In genomic region chr1:200228081-200228480, GRCh38 we compare ENCODE assay signal across 20 cellular contexts.
DNase-seq lines count a peak whose midpoint lies in the region; ATAC-seq, FAIRE-seq and TF ChIP-seq lines count a peak whose summit lies in the region.
"Had no signal": no experiment of that assay in that cellular context is flagged by ENCODE, and none has a peak within 500 bp of the region (broad histone marks: within the 10 kb centered on the region; RNA-seq: fewer than 3 reads in every experiment).

No MANE protein-coding gene starts in this region.

- H3K27me3 ChIP-seq in GM23248 (replicated peaks; ENCODE audit: insufficient read depth) (no peaks in the 10 kb centered on the region), endothelial cell of umbilical vein (ENCODE audit: control insufficient read depth in 2 of 2, insufficient read depth in 2 of 2, low read length in 2 of 2) (no peaks in the 10 kb centered on the region)
- H3K27me3 ChIP-seq: MG63 had no signal

- H3K4me1 ChIP-seq in GM23248 (ENCODE audit: insufficient read depth), result peaks cover 66% of the 10 kb centered on the region
- H3K4me1 ChIP-seq in endothelial cell of umbilical vein (ENCODE audit: control insufficient read depth, extremely low read depth, insufficient read depth, low read length), result peaks cover 28% of the 10 kb centered on the region

- H3K9ac ChIP-seq in GM23248, result no peak overlapping the region
- H3K9ac ChIP-seq in endothelial cell of umbilical vein (replicated peaks; ENCODE audit: extremely low read depth, insufficient read depth, low read length), result no peak overlapping the region

- H3K9me3 ChIP-seq in GM23248 (ENCODE audit: low read depth) (no peaks in the 10 kb centered on the region), endothelial cell of umbilical vein (replicated peaks; ENCODE audit: control insufficient read depth, insufficient read depth, low read length) (no peaks in the 10 kb centered on the region)
- H3K9me3 ChIP-seq: A549, MG63 had no signal

- H3K9me1 ChIP-seq in endothelial cell of umbilical vein (replicated peaks; ENCODE audit: control insufficient read depth, extremely low read depth, insufficient read depth, low read length), result no peaks in the 10 kb centered on the region

- DNase-seq in GM23248, result no peak
- DNase-seq in SK-MEL-5 (ENCODE audit: low read depth, low spot score), result peak; percentile 5
- DNase-seq in endothelial cell of umbilical vein (ENCODE audit: low read depth, low spot score), result peak; percentile 67
- peak; percentile 66 to 74 for DNase-seq in lung microvascular endothelial cell (ENCODE audit: low read depth in 2 of 2)
- DNase-seq in cortex of kidney (lab: John Stamatoyannopoulos, UW), result no peak
- no peak for DNase-seq in SW 1271 (lab: John Stamatoyannopoulos, UW)
- DNase-seq: GDM1; MG63; NCI-H1092; NCI-H1436; NCI-H187 treated with DMSO at 0.1 percent for 48 hours; NCI-H524; NCI-H774; NK-92 treated with Interleukin-12 subunit alpha and Interleukin-12 subunit beta, amount 100 ng/mL, for 24 hours; SHP77 treated with DMSO at 0.1 percent for 48 hours had no signal

- dilution Hi-C loops in endothelial cell of umbilical vein (cut with MboI; ENCODE audit: extremely low pct_ligation_motif_present, low sequenced_read_pairs), result no loop called here

- H3K79me2 ChIP-seq in GM23248 (ENCODE audit: insufficient read depth) (no peaks in the 10 kb centered on the region), endothelial cell of umbilical vein (ENCODE audit: control insufficient read depth, insufficient read depth, low read length) (no peaks in the 10 kb centered on the region)

- POLR2A ChIA-PET in endothelial cell of umbilical vein (lab: Charles Lee), result no interaction called here

- 45 to 51% methylated on average over 6 of the region's 6 CpGs for WGBS in GM23248 (ENCODE audit: low coverage in 1 of 2, low lambda C conversion rate in 2 of 2, missing lambda C conversion rate in 2 of 2), 2 experiments

- H2AFZ ChIP-seq in GM23248 (peak overlapping the region; percentile 43), endothelial cell of umbilical vein (ENCODE audit: low read depth, low read length) (peak overlapping the region; percentile 74)

- H3K4me2 ChIP-seq in GM23248 (ENCODE audit: unreplicated experiment) (no peak overlapping the region), endothelial cell of umbilical vein (ENCODE audit: insufficient read depth, low read length) (peak overlapping the region; percentile 70)
- H3K4me2 ChIP-seq: A549 had no signal

- no peak for TF ChIP-seq CTCF in endothelial cell of umbilical vein (IDR thresholded peaks at IDR 0.05; ENCODE audit: extremely low read depth in 1 of 2, insufficient read depth in 1 of 2, low read depth in 1 of 2, low read length in 2 of 2)

- BruUV-seq in endothelial cell of umbilical vein (replicated peaks; lab: Mats Ljungman, UMichigan), result no TSS peak

- intact Hi-C loops in endothelial cell of umbilical vein (cut with micrococcal nuclease), result loop anchor here (2.0 kb wide), 1 partner anchor 369 kb away; no protein-coding TSS in a partner anchor

- H3K36me3 ChIP-seq in GM23248 (ENCODE audit: low read depth) (no peaks in the 10 kb centered on the region), endothelial cell of umbilical vein (ENCODE audit: control insufficient read depth in 2 of 2, extremely low read depth in 1 of 2, insufficient read depth in 2 of 2, low read length in 2 of 2) (no peaks in the 10 kb centered on the region)
- H3K36me3 ChIP-seq: MG63 had no signal

- CTCF ChIA-PET in endothelial cell of umbilical vein (lab: Charles Lee), result no interaction called here

- H4K20me1 ChIP-seq in GM23248 (ENCODE audit: insufficient read depth) (no peaks in the 10 kb centered on the region), endothelial cell of umbilical vein (replicated peaks; ENCODE audit: control insufficient read depth, extremely low read depth, insufficient read depth, low read length) (no peaks in the 10 kb centered on the region)

- H3K4me3 ChIP-seq in GM23248, result no peak overlapping the region
- peak overlapping the region in 1 of 3 experiments; percentile 21 for H3K4me3 ChIP-seq in endothelial cell of umbilical vein (replicated peaks in 1 of 3; ENCODE audit: insufficient read depth in 1 of 3, low read depth in 1 of 3, low read length in 3 of 3)
- H3K4me3 ChIP-seq: A549, MG63 had no signal

- ATAC-seq in HG02642 (IDR thresholded peaks at IDR 0.05; ENCODE audit: poor library complexity, unreplicated experiment) (no peak), SK-N-SH treated with all-trans-retinoic acid at 6 μM for 48 hours (no peak)
- ATAC-seq: A549 had no signal

- no peak for TF ChIP-seq POLR2A in endothelial cell of umbilical vein (IDR thresholded peaks at IDR 0.05; ENCODE audit: low read depth, low read length)

- H3K27ac ChIP-seq in GM23248 (no peak overlapping the region), endothelial cell of umbilical vein (ENCODE audit: insufficient read depth, low read depth, low read length) (no peak overlapping the region)
- H3K27ac ChIP-seq: A549, RWPE1 had no signal

- FAIRE-seq in endothelial cell of umbilical vein (lab: Jason Lieb, UNC), result peak; percentile 18
- FAIRE-seq: A549, GM18507 had no signal

- in situ Hi-C loops in GM23248 (cut with MboI) (no loop called here), SK-MEL-5 (cut with HindIII; ENCODE audit: low pct_unique_long_range_greater_than_20kb, low sequenced_read_pairs) (no loop called here)

- no peaks in the 10 kb centered on the region for H3K9me2 ChIP-seq in GM23248 (ENCODE audit: insufficient read depth)

- H3F3A ChIP-seq in GM23248 (ENCODE audit: insufficient read depth), result peaks cover 35% of the 10 kb centered on the region

TF ChIP-seq in endothelial cell of umbilical vein, 7 proteins besides CTCF, POLR2A, EP300 and RAD21:
- peak; percentile 68 for TF ChIP-seq MAX (IDR thresholded peaks at IDR 0.05; ENCODE audit: insufficient read depth, insufficient read length)
- TF ChIP-seq POLR2AphosphoS5 (IDR thresholded peaks at IDR 0.05; ENCODE audit: insufficient read depth, low read depth, low read length), result no peak

TF ChIP-seq in SK-N-SH treated with all-trans-retinoic acid at 6 μM for 48 hours, 23 proteins besides CTCF, POLR2A, EP300 and RAD21 (continues in another document):
- TF ChIP-seq TCF4 (CRISPR knock-in tag; IDR thresholded peaks at IDR 0.05; ENCODE audit: borderline replicate concordance) (no peak), ZC3H10 (CRISPR knock-in tag; IDR thresholded peaks at IDR 0.05) (no peak), ZNF8 (CRISPR knock-in tag; IDR thresholded peaks at IDR 0.05) (no peak), POU6F1 (CRISPR knock-in tag; IDR thresholded peaks at IDR 0.05; ENCODE audit: borderline replicate concordance, low read depth) (no peak), PPARA (CRISPR knock-in tag; IDR thresholded peaks at IDR 0.05; ENCODE audit: borderline replicate concordance) (no peak), ZFP30 (CRISPR knock-in tag; IDR thresholded peaks at IDR 0.05) (no peak), ZFP3 (CRISPR knock-in tag; IDR thresholded peaks at IDR 0.05) (no peak), CREB5 (CRISPR knock-in tag; IDR thresholded peaks at IDR 0.05; ENCODE audit: low read depth) (no peak), ISL1 (CRISPR knock-in tag; IDR thresholded peaks at IDR 0.05) (no peak), CSRNP3 (CRISPR knock-in tag; IDR thresholded peaks at IDR 0.05) (no peak), ZNF70 (CRISPR knock-in tag; IDR thresholded peaks at IDR 0.05) (no peak), RARB (CRISPR knock-in tag; IDR thresholded peaks at IDR 0.05) (no peak)

Comparison
In these comparisons a context has a peak if more than half of its experiments do, and no peak if none do; other contexts are left out.
1. DNase-seq: peak in SK-MEL-5 (single experiment), endothelial cell of umbilical vein (single experiment) and lung microvascular endothelial cell (2 of 2); none in GM23248 (single experiment), cortex of kidney (single experiment) and SW 1271 (0 of 2).